ENCODE assay signal across 12 cellular contexts in the genomic region with DNA sequence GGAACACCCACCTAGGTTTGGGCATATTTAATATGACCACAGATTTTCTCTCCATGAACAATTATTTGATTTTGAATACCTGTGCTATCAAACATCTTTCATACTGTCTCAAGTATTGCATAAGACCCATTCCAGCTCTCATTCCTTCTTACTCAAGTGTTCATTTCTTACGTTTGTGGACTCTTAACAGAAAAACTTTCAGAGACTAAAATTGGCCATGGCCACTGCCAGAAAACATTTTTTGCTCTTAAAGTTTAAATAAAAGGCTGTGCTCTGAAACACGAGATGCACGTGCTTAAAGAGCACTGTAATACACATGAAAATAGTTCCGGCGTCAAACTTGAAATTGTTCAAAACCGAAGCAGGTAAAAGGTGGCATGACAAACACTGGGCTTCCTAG.
DNase-seq lines count a peak whose midpoint lies in the region; ATAC-seq and TF ChIP-seq lines count a peak whose summit lies in the region.
"Had no signal": no experiment of that assay in that cellular context is flagged by ENCODE, and none has a peak within 500 bp of the region (broad histone marks: within the 10 kb centered on the region; RNA-seq: fewer than 3 reads in every experiment).

No MANE protein-coding gene starts in this region.

- H3K4me1 Mint-ChIP-seq in activated naive CD4-positive, alpha-beta T cell treated with anti-CD3 and anti-CD28 coated beads, Interleukin-2, amount 50 U/mL, for 24 hours, result peaks cover 71% of the 10 kb centered on the region
- H3K4me1 Mint-ChIP-seq in activated CD4-positive, alpha-beta memory T cell treated with anti-CD3 and anti-CD28 coated beads, Interleukin-2, amount 10 ng/mL, durations not matched to agents 7 days and 5 days, result peaks cover 70% of the 10 kb centered on the region

- H3K4me3 Mint-ChIP-seq in activated naive CD4-positive, alpha-beta T cell treated with anti-CD3 and anti-CD28 coated beads, Interleukin-2, amount 50 U/mL, for 24 hours, result peak overlapping the region; percentile 70
- peak overlapping the region; percentile 77 for H3K4me3 Mint-ChIP-seq in activated CD4-positive, alpha-beta memory T cell treated with anti-CD3 and anti-CD28 coated beads, Interleukin-2, amount 10 ng/mL, durations not matched to agents 7 days and 5 days
- H3K4me3 Mint-ChIP-seq: B cell had no signal

- POLR2A ChIA-PET in activated CD4-positive, alpha-beta memory T cell treated with anti-CD3 and anti-CD28 coated beads, Interleukin-2, amount 10 ng/mL, durations not matched to agents 7 days and 5 days (lab: Charles Lee), result interaction anchor here (2.2 to 13.3 kb wide), 3 partner anchors 10 to 17 kb away, joined by 6 to 279 read pairs (median 144); no protein-coding TSS in a partner anchor

- ATAC-seq in upper lobe of left lung (ENCODE audit: low FRiP score in 2 of 2), result peak; percentile 5 to 66

- DNase-seq in activated naive CD4-positive, alpha-beta T cell (lab: John Stamatoyannopoulos, UW), result no peak
- no peak for DNase-seq in activated CD4-positive, alpha-beta memory T cell treated with anti-CD3 and anti-CD28 coated beads, Interleukin-2, amount 10 ng/mL, durations not matched to agents 7 days and 5 days
- DNase-seq in fibroblast of peridontal ligament (ENCODE audit: extremely low read depth), result peak; percentile 68
- DNase-seq in upper lobe of left lung, result no peak
- DNase-seq in GOT3 (lab: John Stamatoyannopoulos, UW), result no peak
- DNase-seq in GM13976 (ENCODE audit: low spot score), result no peak
- no peak for DNase-seq in stimulated activated CD4-positive, alpha-beta T cell treated with anti-CD3 and anti-CD28 coated beads, Interleukin-12 subunit alpha, Interleukin-12 subunit beta, amount 100 ng/mL, for 4 hours
- DNase-seq: activated CD4-positive, CD25-positive, alpha-beta regulatory T cell treated with anti-CD3 and anti-CD28 coated beads, Interleukin-2, amount 50 U/mL, for 72 hours; cerebellar nuclear complex; DMS79 treated with DMSO at 0.1 percent for 48 hours had no signal

- WGBS in upper lobe of left lung, 2 donors, result 33 to 38% methylated on average over 6 of the region's 6 CpGs

- H3K4me3 ChIP-seq in upper lobe of left lung, result no peak overlapping the region

- H3K27me3 ChIP-seq in upper lobe of left lung, result no peaks in the 10 kb centered on the region

- TF ChIP-seq CTCF in upper lobe of left lung (IDR thresholded peaks at IDR 0.05) (no peak), GM13976 (IDR thresholded peaks at IDR 0.05; ENCODE audit: borderline replicate concordance, control extremely low read depth, extremely low read depth, insufficient read depth, missing control alignments) (no peak)

- CTCF ChIA-PET in activated CD4-positive, alpha-beta memory T cell treated with anti-CD3 and anti-CD28 coated beads, Interleukin-2, amount 10 ng/mL, durations not matched to agents 7 days and 5 days (lab: Charles Lee), result interaction anchor here (1.1 to 22.2 kb wide), 4 partner anchors 8 to 17 kb away, joined by 5 to 365 read pairs (median 36); no protein-coding TSS in a partner anchor

- TF ChIP-seq EP300 in upper lobe of left lung (IDR thresholded peaks at IDR 0.05), result no peak

- H3K36me3 Mint-ChIP-seq in activated naive CD4-positive, alpha-beta T cell treated with anti-CD3 and anti-CD28 coated beads, Interleukin-2, amount 50 U/mL, for 24 hours, result peaks cover 2% of the 10 kb centered on the region
- peaks cover 27% of the 10 kb centered on the region for H3K36me3 Mint-ChIP-seq in activated CD4-positive, alpha-beta memory T cell treated with anti-CD3 and anti-CD28 coated beads, Interleukin-2, amount 10 ng/mL, durations not matched to agents 7 days and 5 days (ENCODE audit: low read depth)

- peaks cover 51 to 79% (median 60%) of the 10 kb centered on the region in 4 donors for H3K4me1 ChIP-seq in upper lobe of left lung

- peak overlapping the region; percentile 88 for H3K27ac Mint-ChIP-seq in activated naive CD4-positive, alpha-beta T cell treated with anti-CD3 and anti-CD28 coated beads, Interleukin-2, amount 50 U/mL, for 24 hours
- H3K27ac Mint-ChIP-seq in activated CD4-positive, alpha-beta memory T cell treated with anti-CD3 and anti-CD28 coated beads, Interleukin-2, amount 10 ng/mL, durations not matched to agents 7 days and 5 days, result peak overlapping the region; percentile 67
- H3K27ac Mint-ChIP-seq: B cell had no signal

- H3K36me3 ChIP-seq in upper lobe of left lung, result no peaks in the 10 kb centered on the region

- no peaks in the 10 kb centered on the region for H3K9me3 ChIP-seq in upper lobe of left lung

- TF ChIP-seq POLR2A in upper lobe of left lung (IDR thresholded peaks at IDR 0.05), result no peak

- no peaks in the 10 kb centered on the region for H3K9me3 Mint-ChIP-seq in activated naive CD4-positive, alpha-beta T cell treated with anti-CD3 and anti-CD28 coated beads, Interleukin-2, amount 50 U/mL, for 24 hours
- H3K9me3 Mint-ChIP-seq in activated CD4-positive, alpha-beta memory T cell treated with anti-CD3 and anti-CD28 coated beads, Interleukin-2, amount 10 ng/mL, durations not matched to agents 7 days and 5 days, result no peaks in the 10 kb centered on the region

- H3K27ac ChIP-seq in upper lobe of left lung, result peak overlapping the region; percentile 50 to 79 (median 66)

- in situ Hi-C loops in GM13976 (cut with MboI; ENCODE audit: low sequenced_read_pairs, unreplicated experiment), result no loop called here

- no peaks in the 10 kb centered on the region for H3K27me3 Mint-ChIP-seq in activated naive CD4-positive, alpha-beta T cell treated with anti-CD3 and anti-CD28 coated beads, Interleukin-2, amount 50 U/mL, for 24 hours
- H3K27me3 Mint-ChIP-seq in activated CD4-positive, alpha-beta memory T cell treated with anti-CD3 and anti-CD28 coated beads, Interleukin-2, amount 10 ng/mL, durations not matched to agents 7 days and 5 days, result no peaks in the 10 kb centered on the region
- H3K27me3 Mint-ChIP-seq: B cell had no signal
